Comparison of ENCODE assay signal across 10 cellular contexts in the genomic region with DNA sequence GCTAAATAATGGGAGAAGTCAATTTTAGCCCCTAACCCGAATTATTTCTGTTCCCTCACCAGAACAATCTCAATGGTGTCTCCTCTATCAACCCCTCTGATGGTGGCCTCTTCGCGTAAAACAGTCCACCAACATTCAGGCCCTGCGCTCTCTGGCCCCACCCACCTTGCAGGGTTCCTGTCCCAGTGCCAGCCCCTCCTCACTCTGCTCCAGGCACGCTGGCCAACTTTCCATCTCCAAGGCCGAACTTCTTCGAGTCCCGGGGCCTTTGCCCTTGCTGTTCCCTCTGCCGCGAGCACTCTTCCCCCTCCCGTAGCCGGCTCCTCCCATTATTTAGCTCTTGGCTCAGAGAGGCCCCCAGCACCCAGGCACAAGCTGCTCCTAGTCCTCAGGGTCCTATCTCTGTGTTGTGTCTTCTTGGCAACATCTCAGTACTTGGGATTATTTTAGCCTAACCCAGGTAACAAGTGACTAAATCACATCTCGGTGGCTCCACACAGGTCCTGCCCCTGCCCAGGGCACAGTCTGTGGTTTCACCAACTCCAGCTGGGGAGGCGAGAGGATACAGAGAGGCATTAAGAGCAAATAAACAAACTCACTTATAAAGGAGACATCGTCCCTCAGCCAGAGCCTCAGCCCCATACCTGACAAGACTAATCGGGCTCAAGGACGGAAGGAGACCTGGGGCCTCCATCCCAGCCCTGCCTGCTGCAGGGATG. TPM values are rescaled to one million over a fixed set of nuclear protein-coding genes. Genes with fewer than 3 reads are reported as not detected.
A peak's percentile ranks its signal among the peaks of the same experiment; 100 is the strongest.
DNase-seq lines count a peak whose midpoint lies in the region; ATAC-seq and TF ChIP-seq lines count a peak whose summit lies in the region.
"Had no signal": no experiment of that assay in that cellular context is flagged by ENCODE, and none has a peak within 500 bp of the region (broad histone marks: within the 10 kb centered on the region; RNA-seq: fewer than 3 reads in every experiment).

No MANE protein-coding gene starts in this region.

- peak; percentile 35 to 69 (median 52) for ATAC-seq in right lobe of liver
- ATAC-seq in GM18511 (IDR thresholded peaks at IDR 0.05; ENCODE audit: unreplicated experiment) = no peak
- no peak for ATAC-seq in HG02623 (IDR thresholded peaks at IDR 0.05; ENCODE audit: unreplicated experiment)

- no peak for TF ChIP-seq CTCF in right lobe of liver (IDR thresholded peaks at IDR 0.05)
- TF ChIP-seq CTCF in Peyer's patch (IDR thresholded peaks at IDR 0.05) = no peak

- peaks cover 0 to 12% (median 0%) of the 10 kb centered on the region in 4 donors for H3K4me1 ChIP-seq in right lobe of liver
- H3K4me1 ChIP-seq in Peyer's patch = no peaks in the 10 kb centered on the region

- H3K4me3 ChIP-seq in right lobe of liver = no peak overlapping the region
- H3K4me3 ChIP-seq in Peyer's patch = no peak overlapping the region

- H3K27me3 ChIP-seq in right lobe of liver (no peaks in the 10 kb centered on the region), Peyer's patch (no peaks in the 10 kb centered on the region)

- TF ChIP-seq POLR2A in right lobe of liver (IDR thresholded peaks at IDR 0.05) (no peak), Peyer's patch (IDR thresholded peaks at IDR 0.05) (no peak)

- H3K36me3 ChIP-seq in right lobe of liver = no peaks in the 10 kb centered on the region
- no peaks in the 10 kb centered on the region for H3K36me3 ChIP-seq in Peyer's patch

- no peaks in the 10 kb centered on the region for H3K9me3 ChIP-seq in right lobe of liver
- H3K9me3 ChIP-seq in Peyer's patch = no peaks in the 10 kb centered on the region

- intact Hi-C loops in right lobe of liver (cut with DNase I) = loop anchor here (5.0 to 10.0 kb wide), 3 partner anchors 365 to 562 kb away; no protein-coding TSS in a partner anchor

- DNase-seq in NCI-H82 (lab: John Stamatoyannopoulos, UW) (peak; percentile 22), NCI-H82 treated with DMSO at 0.1 percent for 48 hours (lab: John Stamatoyannopoulos, UW; ENCODE audit: unreplicated experiment) (no peak), cerebellum (ENCODE audit: low spot score) (peak; percentile 44), right lobe of liver (peak; percentile 37 to 79 (median 76)), ureter (ENCODE audit: low spot score) (peak; percentile 69), Peyer's patch (no peak)
- DNase-seq: NCI-H1417 treated with DMSO at 0.1 percent for 48 hours had no signal

- H3K27ac ChIP-seq in right lobe of liver = no peak overlapping the region
- no peak overlapping the region for H3K27ac ChIP-seq in Peyer's patch
- H3K27ac ChIP-seq: 22Rv1 had no signal

- whole genome bisulfite sequencing in right lobe of liver (ENCODE audit: insufficient coverage, low coverage, low lambda C conversion rate, missing lambda C conversion rate) = 43% methylated on average over 13 of the region's 17 CpGs

RNA-seq across cellular contexts. Expression of a gene that starts 19.6 kb away (rescaled TPM):
- total RNA-seq in cerebellum (27.2 TPM), right lobe of liver (10 to 100 TPM; 32.1 to 61.3 (median 48.9) TPM), ureter (55.2 TPM), Peyer's patch (10 to 100 TPM; 13.7 to 59.4 (median 35.5) TPM)

Comparison
In these comparisons a context has a peak if more than half of its experiments do, and no peak if none do; other contexts are left out.
1. DNase-seq: peak in NCI-H82 (single experiment), cerebellum (single experiment), right lobe of liver (3 of 3) and ureter (single experiment); none in NCI-H82 treated with DMSO at 0.1 percent for 48 hours (single experiment) and Peyer's patch (0 of 3).
2. ATAC-seq: peak in right lobe of liver (4 of 4); none in GM18511 (single experiment) and HG02623 (single experiment).